8 cellular contexts compared by ENCODE assay signal in genomic region chr15:64776402-64776786, GRCh38. TPM values are rescaled to one million over a fixed set of nuclear protein-coding genes. Genes with fewer than 3 reads are reported as not detected.
DNase-seq lines count a peak whose midpoint lies in the region; ATAC-seq and TF ChIP-seq lines count a peak whose summit lies in the region.

No MANE protein-coding gene starts in this region.

- H3K27ac Mint-ChIP-seq in endothelial cell (ENCODE audit: unreplicated experiment) (no peak overlapping the region), nephron (peak overlapping the region; percentile 47 to 72 (median 54))

- H3K9me3 Mint-ChIP-seq in endothelial cell (ENCODE audit: unreplicated experiment) (no peaks in the 10 kb centered on the region), nephron (no peaks in the 10 kb centered on the region)

- TF ChIP-seq POLR2A in heart left ventricle (IDR thresholded peaks at IDR 0.05) (no peak), vagina (IDR thresholded peaks at IDR 0.05) (no peak)

- no peak for TF ChIP-seq CTCF in heart left ventricle (IDR thresholded peaks at IDR 0.05)
- TF ChIP-seq CTCF in endothelial cell (IDR thresholded peaks at IDR 0.05; ENCODE audit: unreplicated experiment) = no peak
- no peak for TF ChIP-seq CTCF in nephron (IDR thresholded peaks at IDR 0.05; ENCODE audit: unreplicated experiment in 3 of 3)
- no peak for TF ChIP-seq CTCF in vagina (IDR thresholded peaks at IDR 0.05)

- H3K4me3 Mint-ChIP-seq in endothelial cell (ENCODE audit: unreplicated experiment) = peak overlapping the region; percentile 93
- H3K4me3 Mint-ChIP-seq in nephron = peak overlapping the region; percentile 85 to 92 (median 90)

- H3K36me3 Mint-ChIP-seq in endothelial cell (ENCODE audit: low read depth, unreplicated experiment) (peaks cover 2% of the 10 kb centered on the region), nephron (ENCODE audit: low read depth) (no peaks in the 10 kb centered on the region)

- H3K27ac ChIP-seq in heart left ventricle (peak overlapping the region; percentile 79 to 98 (median 92)), vagina (peak overlapping the region; percentile 81)

- no peaks in the 10 kb centered on the region for H3K9me3 ChIP-seq in heart left ventricle
- no peaks in the 10 kb centered on the region for H3K9me3 ChIP-seq in vagina

- ATAC-seq in heart left ventricle = no peak
- ATAC-seq in Right ventricle myocardium superior (ENCODE audit: poor library complexity) = no peak
- no peak for ATAC-seq in HG03097 (IDR thresholded peaks at IDR 0.05; ENCODE audit: low FRiP score, unreplicated experiment)
- no peak for ATAC-seq in HG02870 (IDR thresholded peaks at IDR 0.05; ENCODE audit: unreplicated experiment)

- DNase-seq in heart left ventricle (peak in 1 of 5 donors; percentile 32), Right ventricle myocardium superior (no peak), endothelial cell (ENCODE audit: low spot score) (no peak), vagina (ENCODE audit: extremely low spot score in 2 of 2) (no peak), NCI-H2196 treated with DMSO at 0.1 percent for 48 hours (lab: John Stamatoyannopoulos, UW; ENCODE audit: unreplicated experiment) (no peak)

- H3K27me3 Mint-ChIP-seq in endothelial cell (ENCODE audit: unreplicated experiment) (peaks cover 15% of the 10 kb centered on the region), nephron (ENCODE audit: low read depth) (peaks cover 27% of the 10 kb centered on the region)

- 24 to 42% (median 38%) methylated on average over 25 of the region's 25 CpGs for WGBS in heart left ventricle, 4 donors

- intact Hi-C loops in heart left ventricle (cut with DNase I) (no loop called here), Right ventricle myocardium superior (cut with DNase I) (no loop called here), vagina (cut with DNase I) (no loop called here)

- H3K4me1 Mint-ChIP-seq in endothelial cell (ENCODE audit: unreplicated experiment) = peaks cover 18% of the 10 kb centered on the region
- H3K4me1 Mint-ChIP-seq in nephron = peaks cover 10% of the 10 kb centered on the region

- no peaks in the 10 kb centered on the region for H3K36me3 ChIP-seq in heart left ventricle
- H3K36me3 ChIP-seq in vagina = no peaks in the 10 kb centered on the region

- H3K27me3 ChIP-seq in heart left ventricle (peaks cover 0 to 27% (median 0%) of the 10 kb centered on the region in 9 donors), vagina (no peaks in the 10 kb centered on the region)

- H3K4me1 ChIP-seq in heart left ventricle = peaks cover 0 to 39% (median 8%) of the 10 kb centered on the region in 12 donors
- peaks cover 14% of the 10 kb centered on the region for H3K4me1 ChIP-seq in vagina

- H3K4me3 ChIP-seq in heart left ventricle = peak overlapping the region; percentile 36 to 97 (median 74)
- peak overlapping the region; percentile 61 to 89 for H3K4me3 ChIP-seq in vagina

RNA-seq across cellular contexts. Expression of gene RBPMS2, which starts 1.0 kb away (rescaled TPM):
- total RNA-seq in heart left ventricle = 100 to 1,000 TPM in 7 of 9 donors, 10 to 100 TPM in 2; 49.8 to 530 (median 189) TPM
- 100 to 1,000 TPM; 238 to 408 TPM for polyA plus RNA-seq in heart left ventricle
- total RNA-seq in Right ventricle myocardium superior = 215 TPM
- total RNA-seq in endothelial cell (ENCODE audit: unreplicated experiment) = 24.0 TPM
- 3.7 TPM for total RNA-seq in vagina

RNA-seq across cellular contexts. Expression of gene PIF1, which starts 49.1 kb away (rescaled TPM):
- 1 to 10 TPM in 2 of 9 donors, under 1 TPM in 5, not detected in 2; 0.23 to 4.6 (median 0.52) TPM for total RNA-seq in heart left ventricle
- under 1 TPM; 0.40 to 0.88 TPM for polyA plus RNA-seq in heart left ventricle
- 0.35 TPM for total RNA-seq in Right ventricle myocardium superior
- total RNA-seq in endothelial cell (ENCODE audit: unreplicated experiment) = 4.8 TPM
- 6.6 TPM for total RNA-seq in vagina
